In the genomic region with DNA sequence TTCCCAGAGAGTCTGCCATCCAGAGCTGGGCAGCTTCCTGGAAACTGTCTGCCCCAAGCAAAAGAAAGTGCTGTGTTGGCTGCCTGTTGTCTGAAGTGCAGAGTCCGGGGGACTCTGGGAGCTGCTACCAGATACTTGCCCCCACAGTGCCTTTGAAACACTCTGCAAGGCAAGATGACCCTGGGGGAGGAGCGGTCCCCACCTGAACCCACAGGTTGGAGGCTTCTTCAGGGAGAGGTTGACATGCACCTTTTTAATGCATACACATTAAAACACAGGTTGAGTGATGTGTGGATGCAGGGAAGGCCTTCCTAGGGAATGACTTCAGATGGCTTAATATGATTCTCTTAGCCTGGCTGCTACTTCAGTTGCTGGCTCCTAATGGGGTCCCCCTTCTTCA, we compare ENCODE assay signal across 35 cellular contexts.
"Had no signal": no experiment of that assay in that cellular context is flagged by ENCODE, and none has a peak within 500 bp of the region (broad histone marks: within the 10 kb centered on the region; RNA-seq: fewer than 3 reads in every experiment).

No MANE protein-coding gene starts in this region.

- H3K9me3 Mint-ChIP-seq: activated B cell treated with CpG ODN at 0.5 μM for 24 hours; activated CD4-positive, alpha-beta memory T cell treated with anti-CD3 and anti-CD28 coated beads for 36 hours; activated CD4-positive, alpha-beta T cell treated with anti-CD3 and anti-CD28 coated beads, Interleukin-2, amount 10 ng/mL, durations not matched to agents 24 days and 14 days; activated CD8-positive, alpha-beta T cell treated with anti-CD3 and anti-CD28 coated beads for 36 hours; activated naive CD4-positive, alpha-beta T cell treated with anti-CD3 and anti-CD28 coated beads, Interleukin-2, amount 10 ng/mL, durations not matched to agents 7 days and 5 days; activated naive CD4-positive, alpha-beta T cell treated with anti-CD3 and anti-CD28 coated beads, Interleukin-2, amount 50 U/mL, for 24 hours; activated naive CD8-positive, alpha-beta T cell treated with anti-CD3 and anti-CD28 coated beads, Interleukin-2, amount 10 ng/mL, durations not matched to agents 7 days and 5 days; activated naive CD8-positive, alpha-beta T cell treated with anti-CD3 and anti-CD28 coated beads, Interleukin-2, amount 50 U/mL, for 24 hours; activated T-cell treated with anti-CD3 and anti-CD28 coated beads, Interleukin-2, amount 50 U/mL, for 4 hours; activated T-cell treated with anti-CD3 and anti-CD28 coated beads, Interleukin-2, amount 50 U/mL, for 72 hours; activated T-helper 1 cell treated with anti-CD3 and anti-CD28 coated beads, Interleukin-12 subunit alpha, Interleukin-12 subunit beta, Interleukin-2, Interleukin-4 antibody, amounts not matched to agents 30 ng/mL and 10 ng/mL and 1 ng/mL, durations not matched to agents 14 hours and 24 hours and 36 hours; activated T-helper 17 cell treated with anti-CD3 and anti-CD28 coated beads, Interleukin-2, amount 50 U/mL, for 72 hours; T-helper 1 cell treated with Interleukin-12 subunit alpha and Interleukin-12 subunit beta and Interleukin-4 antibody, amounts not matched to agents 30 μg/mL and 1 μg/mL, for 36 hours; T-helper 2 cell treated with Interferon-gamma antibody and Interleukin-4, amounts not matched to agents 5 μg/mL and 100 μg/mL, for 36 hours had no signal

- H3K27me3 ChIP-seq: ascending aorta had no signal

- H3K36me3 ChIP-seq: ascending aorta, cardiac muscle cell had no signal

- H3K4me1 Mint-ChIP-seq: activated B cell treated with CpG ODN at 0.5 μM for 24 hours; activated CD4-positive, alpha-beta T cell treated with anti-CD3 and anti-CD28 coated beads, Interleukin-2, amount 10 ng/mL, durations not matched to agents 24 days and 14 days; activated naive CD4-positive, alpha-beta T cell treated with anti-CD3 and anti-CD28 coated beads, Interleukin-2, amount 10 ng/mL, durations not matched to agents 7 days and 5 days; activated naive CD4-positive, alpha-beta T cell treated with anti-CD3 and anti-CD28 coated beads, Interleukin-2, amount 50 U/mL, for 24 hours; activated naive CD8-positive, alpha-beta T cell treated with anti-CD3 and anti-CD28 coated beads, Interleukin-2, amount 10 ng/mL, durations not matched to agents 7 days and 5 days; activated naive CD8-positive, alpha-beta T cell treated with anti-CD3 and anti-CD28 coated beads, Interleukin-2, amount 50 U/mL, for 24 hours; activated T-helper 17 cell treated with anti-CD3 and anti-CD28 coated beads, Interleukin-2, amount 50 U/mL, for 72 hours had no signal

- DNase-seq: activated B cell treated with CpG ODN at 0.5 μM for 24 hours; activated CD4-positive, alpha-beta memory T cell treated with anti-CD3 and anti-CD28 coated beads for 36 hours; activated CD4-positive, alpha-beta T cell treated with anti-CD3 and anti-CD28 coated beads for 4 hours; activated CD4-positive, alpha-beta T cell treated with anti-CD3 and anti-CD28 coated beads, Interleukin-2, amount 10 ng/mL, durations not matched to agents 24 days and 14 days; activated CD4-positive, alpha-beta T cell treated with anti-CD3 and anti-CD28 coated beads, Interleukin-2, amount 50 U/mL, for 1 hour; activated CD4-positive, alpha-beta T cell treated with anti-CD3 and anti-CD28 coated beads, Interleukin-2, amount 50 U/mL, for 4 hours; activated CD4-positive, CD25-positive, alpha-beta regulatory T cell treated with anti-CD3 and anti-CD28 coated beads, Interleukin-2, amount 50 U/mL, for 72 hours; activated CD8-positive, alpha-beta memory T cell treated with anti-CD3 and anti-CD28 coated beads, Interleukin-2, amount 50 U/mL, for 4 hours; activated CD8-positive, alpha-beta T cell treated with anti-CD3 and anti-CD28 coated beads for 36 hours; activated effector memory CD4-positive, alpha-beta T cell treated with anti-CD3 and anti-CD28 coated beads, Interleukin-2, amount 50 U/mL, for 16 hours; activated naive CD4-positive, alpha-beta T cell treated with anti-CD3 and anti-CD28 coated beads, Interleukin-2, amount 10 ng/mL, durations not matched to agents 7 days and 5 days; activated naive CD4-positive, alpha-beta T cell treated with Interleukin-2 at 50 U/mL for 16 hours; activated naive CD8-positive, alpha-beta T cell treated with anti-CD3 and anti-CD28 coated beads, Interleukin-2, amount 10 ng/mL, durations not matched to agents 7 days and 5 days; activated naive CD8-positive, alpha-beta T cell treated with anti-CD3 and anti-CD28 coated beads, Interleukin-2, amount 50 U/mL, for 24 hours; activated T-cell treated with anti-CD3 and anti-CD28 coated beads for 4 hours; activated T-cell treated with anti-CD3 and anti-CD28 coated beads, Interleukin-2, amount 50 U/mL, for 1 hour; activated T-cell treated with anti-CD3 and anti-CD28 coated beads, Interleukin-2, amount 50 U/mL, for 4 hours; activated T-cell treated with anti-CD3 and anti-CD28 coated beads, Interleukin-2, amount 50 U/mL, for 72 hours; amygdala; anterior cingulate cortex; central memory CD4-positive, alpha-beta T cell; SW 1271; T-helper 1 cell; T-helper 2 cell; T-helper 9 cell had no signal

- H3K4me1 ChIP-seq: ascending aorta had no signal

- H3K4me3 Mint-ChIP-seq: activated B cell treated with CpG ODN at 0.5 μM for 24 hours; activated CD4-positive, alpha-beta memory T cell treated with anti-CD3 and anti-CD28 coated beads for 36 hours; activated CD4-positive, alpha-beta T cell treated with anti-CD3 and anti-CD28 coated beads, Interleukin-2, amount 10 ng/mL, durations not matched to agents 24 days and 14 days; activated CD8-positive, alpha-beta T cell treated with anti-CD3 and anti-CD28 coated beads for 36 hours; activated naive CD4-positive, alpha-beta T cell treated with anti-CD3 and anti-CD28 coated beads, Interleukin-2, amount 10 ng/mL, durations not matched to agents 7 days and 5 days; activated naive CD4-positive, alpha-beta T cell treated with anti-CD3 and anti-CD28 coated beads, Interleukin-2, amount 50 U/mL, for 24 hours; activated naive CD8-positive, alpha-beta T cell; activated naive CD8-positive, alpha-beta T cell treated with anti-CD3 and anti-CD28 coated beads, Interleukin-2, amount 10 ng/mL, durations not matched to agents 7 days and 5 days; activated naive CD8-positive, alpha-beta T cell treated with anti-CD3 and anti-CD28 coated beads, Interleukin-2, amount 50 U/mL, for 24 hours; activated T-cell treated with anti-CD3 and anti-CD28 coated beads, Interleukin-2, amount 50 U/mL, for 4 hours; activated T-cell treated with anti-CD3 and anti-CD28 coated beads, Interleukin-2, amount 50 U/mL, for 72 hours; activated T-helper 1 cell treated with anti-CD3 and anti-CD28 coated beads, Interleukin-12 subunit alpha, Interleukin-12 subunit beta, Interleukin-2, Interleukin-4 antibody, amounts not matched to agents 30 ng/mL and 10 ng/mL and 1 ng/mL, durations not matched to agents 14 hours and 24 hours and 36 hours; activated T-helper 17 cell treated with anti-CD3 and anti-CD28 coated beads, Interleukin-2, amount 50 U/mL, for 72 hours; brain; T-helper 1 cell treated with Interleukin-12 subunit alpha and Interleukin-12 subunit beta and Interleukin-4 antibody, amounts not matched to agents 30 μg/mL and 1 μg/mL, for 36 hours; T-helper 2 cell treated with Interferon-gamma antibody and Interleukin-4, amounts not matched to agents 5 μg/mL and 100 μg/mL, for 36 hours had no signal

- H3K27me3 Mint-ChIP-seq: activated B cell treated with CpG ODN at 0.5 μM for 24 hours; activated CD4-positive, alpha-beta memory T cell treated with anti-CD3 and anti-CD28 coated beads for 36 hours; activated CD4-positive, alpha-beta T cell treated with anti-CD3 and anti-CD28 coated beads, Interleukin-2, amount 10 ng/mL, durations not matched to agents 24 days and 14 days; activated CD8-positive, alpha-beta T cell treated with anti-CD3 and anti-CD28 coated beads for 36 hours; activated naive CD4-positive, alpha-beta T cell treated with anti-CD3 and anti-CD28 coated beads, Interleukin-2, amount 10 ng/mL, durations not matched to agents 7 days and 5 days; activated naive CD4-positive, alpha-beta T cell treated with anti-CD3 and anti-CD28 coated beads, Interleukin-2, amount 50 U/mL, for 24 hours; activated naive CD8-positive, alpha-beta T cell treated with anti-CD3 and anti-CD28 coated beads, Interleukin-2, amount 10 ng/mL, durations not matched to agents 7 days and 5 days had no signal

- H3K27ac ChIP-seq: ascending aorta, cardiac muscle cell, VCaP had no signal

- H3K36me3 Mint-ChIP-seq: activated CD4-positive, alpha-beta memory T cell treated with anti-CD3 and anti-CD28 coated beads for 36 hours; activated naive CD4-positive, alpha-beta T cell treated with anti-CD3 and anti-CD28 coated beads, Interleukin-2, amount 10 ng/mL, durations not matched to agents 7 days and 5 days; activated naive CD4-positive, alpha-beta T cell treated with anti-CD3 and anti-CD28 coated beads, Interleukin-2, amount 50 U/mL, for 24 hours; activated naive CD8-positive, alpha-beta T cell; activated naive CD8-positive, alpha-beta T cell treated with anti-CD3 and anti-CD28 coated beads, Interleukin-2, amount 10 ng/mL, durations not matched to agents 7 days and 5 days; brain had no signal

- H3K9me3 ChIP-seq: ascending aorta had no signal

- H3K4me3 ChIP-seq: ascending aorta, cardiac muscle cell had no signal

- H3K27ac Mint-ChIP-seq: activated B cell treated with CpG ODN at 0.5 μM for 24 hours; activated CD4-positive, alpha-beta memory T cell treated with anti-CD3 and anti-CD28 coated beads for 36 hours; activated CD4-positive, alpha-beta T cell treated with anti-CD3 and anti-CD28 coated beads, Interleukin-2, amount 10 ng/mL, durations not matched to agents 24 days and 14 days; activated CD8-positive, alpha-beta T cell treated with anti-CD3 and anti-CD28 coated beads for 36 hours; activated naive CD4-positive, alpha-beta T cell treated with anti-CD3 and anti-CD28 coated beads, Interleukin-2, amount 10 ng/mL, durations not matched to agents 7 days and 5 days; activated naive CD4-positive, alpha-beta T cell treated with anti-CD3 and anti-CD28 coated beads, Interleukin-2, amount 50 U/mL, for 24 hours; activated naive CD8-positive, alpha-beta T cell; activated naive CD8-positive, alpha-beta T cell treated with anti-CD3 and anti-CD28 coated beads, Interleukin-2, amount 10 ng/mL, durations not matched to agents 7 days and 5 days; activated naive CD8-positive, alpha-beta T cell treated with anti-CD3 and anti-CD28 coated beads, Interleukin-2, amount 50 U/mL, for 24 hours; activated T-cell treated with anti-CD3 and anti-CD28 coated beads, Interleukin-2, amount 50 U/mL, for 72 hours; activated T-helper 1 cell treated with anti-CD3 and anti-CD28 coated beads, Interleukin-12 subunit alpha, Interleukin-12 subunit beta, Interleukin-2, Interleukin-4 antibody, amounts not matched to agents 30 ng/mL and 10 ng/mL and 1 ng/mL, durations not matched to agents 14 hours and 24 hours and 36 hours; activated T-helper 17 cell treated with anti-CD3 and anti-CD28 coated beads, Interleukin-2, amount 50 U/mL, for 72 hours; brain; T-helper 1 cell treated with Interleukin-12 subunit alpha and Interleukin-12 subunit beta and Interleukin-4 antibody, amounts not matched to agents 30 μg/mL and 1 μg/mL, for 36 hours; T-helper 2 cell treated with Interferon-gamma antibody and Interleukin-4, amounts not matched to agents 5 μg/mL and 100 μg/mL, for 36 hours had no signal
